In genomic region chr3:53843195-53844177, GRCh38 we compare ENCODE assay signal across 9 cellular contexts. TPM values are rescaled to one million over a fixed set of nuclear protein-coding genes. Genes with fewer than 3 reads are reported as not detected.
A peak's percentile ranks its signal among the peaks of the same experiment; 100 is the strongest.
DNase-seq lines count a peak whose midpoint lies in the region; ATAC-seq and TF ChIP-seq lines count a peak whose summit lies in the region.
"Had no signal": no experiment of that assay in that cellular context is flagged by ENCODE, and none has a peak within 500 bp of the region (broad histone marks: within the 10 kb centered on the region; RNA-seq: fewer than 3 reads in every experiment).

No MANE protein-coding gene starts in this region.

- no peak overlapping the region for H3K27ac Mint-ChIP-seq in activated T-helper 2 cell treated with anti-CD3 and anti-CD28 coated beads, Interferon-gamma antibody, Interleukin-2, Interleukin-4, amounts not matched to agents 10 μg/mL and 5 μg/mL and 100 μg/mL, durations not matched to agents 14 hours and 24 hours and 36 hours
- H3K27ac Mint-ChIP-seq in osteocyte (ENCODE audit: unreplicated experiment), result no peak overlapping the region

- peaks cover 48% of the 10 kb centered on the region for H3K27me3 Mint-ChIP-seq in activated T-helper 2 cell treated with anti-CD3 and anti-CD28 coated beads, Interferon-gamma antibody, Interleukin-2, Interleukin-4, amounts not matched to agents 10 μg/mL and 5 μg/mL and 100 μg/mL, durations not matched to agents 14 hours and 24 hours and 36 hours (ENCODE audit: low read depth)
- H3K27me3 Mint-ChIP-seq in osteocyte (ENCODE audit: unreplicated experiment), result peaks cover 15% of the 10 kb centered on the region

- no peaks in the 10 kb centered on the region for H3K9me3 Mint-ChIP-seq in activated T-helper 2 cell treated with anti-CD3 and anti-CD28 coated beads, Interferon-gamma antibody, Interleukin-2, Interleukin-4, amounts not matched to agents 10 μg/mL and 5 μg/mL and 100 μg/mL, durations not matched to agents 14 hours and 24 hours and 36 hours
- no peaks in the 10 kb centered on the region for H3K9me3 Mint-ChIP-seq in osteocyte (ENCODE audit: unreplicated experiment)

- peaks cover 29% of the 10 kb centered on the region for H3K4me1 Mint-ChIP-seq in activated T-helper 2 cell treated with anti-CD3 and anti-CD28 coated beads, Interferon-gamma antibody, Interleukin-2, Interleukin-4, amounts not matched to agents 10 μg/mL and 5 μg/mL and 100 μg/mL, durations not matched to agents 14 hours and 24 hours and 36 hours (ENCODE audit: low read depth)
- peaks cover 5% of the 10 kb centered on the region for H3K4me1 Mint-ChIP-seq in osteocyte (ENCODE audit: unreplicated experiment)

- H3K36me3 Mint-ChIP-seq in activated T-helper 2 cell treated with anti-CD3 and anti-CD28 coated beads, Interferon-gamma antibody, Interleukin-2, Interleukin-4, amounts not matched to agents 10 μg/mL and 5 μg/mL and 100 μg/mL, durations not matched to agents 14 hours and 24 hours and 36 hours (ENCODE audit: low read depth), result peaks cover 14% of the 10 kb centered on the region
- H3K36me3 Mint-ChIP-seq in osteocyte (ENCODE audit: unreplicated experiment), result no peaks in the 10 kb centered on the region

- no peaks in the 10 kb centered on the region for H3K9me3 ChIP-seq in HEK293 (ENCODE audit: control insufficient read depth, insufficient read depth, low read depth, low read length)

- no peak for TF ChIP-seq CTCF in HEK293 (tag by site-specific recombination; IDR thresholded peaks at IDR 0.05)
- no peak for TF ChIP-seq CTCF in osteocyte (IDR thresholded peaks at IDR 0.05)

- no peaks in the 10 kb centered on the region for H3K4me1 ChIP-seq in HEK293 (ENCODE audit: control insufficient read depth, insufficient read depth, low read length)

- no peak overlapping the region for H3K4me3 ChIP-seq in HEK293 (ENCODE audit: low read depth, low read length)

- intact Hi-C loops in activated T-helper 2 cell treated with anti-CD3 and anti-CD28 coated beads, Interferon-gamma antibody, Interleukin-2, Interleukin-4, amounts not matched to agents 10 μg/mL and 5 μg/mL and 100 μg/mL, durations not matched to agents 14 hours and 24 hours and 36 hours (cut with micrococcal nuclease), result no loop called here
- intact Hi-C loops in sciatic nerve (cut with DNase I), result no loop called here

- DNase-seq in activated T-helper 2 cell treated with anti-CD3 and anti-CD28 coated beads, Interferon-gamma antibody, Interleukin-2, Interleukin-4, amounts not matched to agents 10 μg/mL and 5 μg/mL and 100 μg/mL, durations not matched to agents 14 hours and 24 hours and 36 hours (ENCODE audit: low spot score), result no peak
- DNase-seq in sciatic nerve (ENCODE audit: low spot score) (no peak), GOT3 (lab: John Stamatoyannopoulos, UW) (no peak), NCI-H128 (lab: John Stamatoyannopoulos, UW; ENCODE audit: unreplicated experiment) (no peak), NCI-H345 treated with DMSO at 0.1 percent for 48 hours (lab: John Stamatoyannopoulos, UW; ENCODE audit: unreplicated experiment) (no peak), osteocyte (ENCODE audit: extremely low spot score, unreplicated experiment) (no peak)

- H3K4me3 Mint-ChIP-seq in activated T-helper 2 cell treated with anti-CD3 and anti-CD28 coated beads, Interferon-gamma antibody, Interleukin-2, Interleukin-4, amounts not matched to agents 10 μg/mL and 5 μg/mL and 100 μg/mL, durations not matched to agents 14 hours and 24 hours and 36 hours (ENCODE audit: low read depth), result peak overlapping the region; percentile 79
- H3K4me3 Mint-ChIP-seq in osteocyte (ENCODE audit: unreplicated experiment), result no peak overlapping the region

- POLR2A ChIA-PET in HEK293 (lab: Yijun Ruan, JAX), result no interaction called here

- CTCF ChIA-PET in HEK293 (lab: Yijun Ruan, JAX), result interaction anchor here (0.6 kb wide), 1 partner anchor 514 kb away, joined by 4 read pairs; no protein-coding TSS in a partner anchor

- H3K36me3 ChIP-seq in HEK293 (ENCODE audit: control insufficient read depth in 2 of 2, insufficient read depth in 1 of 2, low read length in 2 of 2), result peaks cover 0 to 14% of the 10 kb centered on the region in 2 experiments; a peak in 1 of 3 replicates

- H3K27ac ChIP-seq in HEK293 (ENCODE audit: extremely low read depth, low read depth, low read length), result no peak overlapping the region

- ATAC-seq in GM18861 (IDR thresholded peaks at IDR 0.05; ENCODE audit: unreplicated experiment), result peak; percentile 52
- ATAC-seq in sciatic nerve, result peak; percentile 37

TF ChIP-seq in HEK293, 187 proteins besides CTCF, POLR2A, EP300 and RAD21:
- TF ChIP-seq PRDM10 (tag by site-specific recombination; IDR thresholded peaks at IDR 0.05), result 0 out of 2 replicates have a peak, but pooled peaks have one; percentile 5
- TF ChIP-seq ZNF155 (tag by site-specific recombination; IDR thresholded peaks at IDR 0.05), result no peak
- peak; percentile 39 for TF ChIP-seq GLIS1 (tag by site-specific recombination; IDR thresholded peaks at IDR 0.05)

RNA-seq across cellular contexts. Expression of gene CHDH, which starts 2.7 kb away (rescaled TPM):
- 10.7 and 12.0 TPM in 2 replicates for total RNA-seq in activated T-helper 2 cell treated with anti-CD3 and anti-CD28 coated beads, Interferon-gamma antibody, Interleukin-2, Interleukin-4, amounts not matched to agents 10 μg/mL and 5 μg/mL and 100 μg/mL, durations not matched to agents 14 hours and 24 hours and 36 hours
- total RNA-seq in sciatic nerve (7.3 TPM), osteocyte (0.81 and 0.86 TPM in 2 replicates)

RNA-seq across cellular contexts. Expression of gene IL17RB, which starts 2.9 kb away (rescaled TPM):
- total RNA-seq in activated T-helper 2 cell treated with anti-CD3 and anti-CD28 coated beads, Interferon-gamma antibody, Interleukin-2, Interleukin-4, amounts not matched to agents 10 μg/mL and 5 μg/mL and 100 μg/mL, durations not matched to agents 14 hours and 24 hours and 36 hours, result 33.3 and 36.1 TPM in 2 replicates
- total RNA-seq in sciatic nerve, result 5.1 TPM
- 0.24 and 0.54 TPM in 2 replicates for total RNA-seq in osteocyte
- total RNA-seq: mesenteric fat pad had no signal

RNA-seq across cellular contexts. Expression of gene ACTR8, which starts 38.5 kb away (rescaled TPM):
- total RNA-seq in activated T-helper 2 cell treated with anti-CD3 and anti-CD28 coated beads, Interferon-gamma antibody, Interleukin-2, Interleukin-4, amounts not matched to agents 10 μg/mL and 5 μg/mL and 100 μg/mL, durations not matched to agents 14 hours and 24 hours and 36 hours, result 52.4 and 59.0 TPM in 2 replicates
- total RNA-seq in sciatic nerve (25.8 TPM), osteocyte (40.0 and 51.9 TPM in 2 replicates)

RNA-seq across cellular contexts. Expression of gene SELENOK, which starts 48.2 kb away (rescaled TPM):
- 73.0 and 81.0 TPM in 2 replicates for total RNA-seq in activated T-helper 2 cell treated with anti-CD3 and anti-CD28 coated beads, Interferon-gamma antibody, Interleukin-2, Interleukin-4, amounts not matched to agents 10 μg/mL and 5 μg/mL and 100 μg/mL, durations not matched to agents 14 hours and 24 hours and 36 hours
- 54.6 TPM for total RNA-seq in sciatic nerve
- 31.6 and 32.8 TPM in 2 replicates for total RNA-seq in osteocyte
